9 cellular contexts compared by ENCODE assay signal in genomic region chr5:173707392-173707791, GRCh38.
DNase-seq lines count a peak whose midpoint lies in the region; ATAC-seq, FAIRE-seq and TF ChIP-seq lines count a peak whose summit lies in the region.
"Had no signal": no experiment of that assay in that cellular context is flagged by ENCODE, and none has a peak within 500 bp of the region (broad histone marks: within the 10 kb centered on the region; RNA-seq: fewer than 3 reads in every experiment).

No MANE protein-coding gene starts in this region.

- no peaks in the 10 kb centered on the region for H3K27me3 Mint-ChIP-seq in stimulated activated naive B cell treated with anti-CD40 and anti-IgM and Interleukin-4, amounts not matched to agents 10 μg/mL and 1 μg/mL and 100 μg/mL, for 72 hours
- H3K27me3 Mint-ChIP-seq: IgD-negative memory B cell had no signal

- no peak for TF ChIP-seq CTCF in coronary artery (IDR thresholded peaks at IDR 0.05)
- no peak for TF ChIP-seq CTCF in D721Med (IDR thresholded peaks at IDR 0.05; ENCODE audit: insufficient read depth, missing control alignments)

- DNase-seq in coronary artery (ENCODE audit: low spot score) (peak; percentile 82), NK-92 (lab: John Stamatoyannopoulos, UW; ENCODE audit: unreplicated experiment) (no peak), cerebellar cortex (ENCODE audit: low spot score) (no peak), D721Med (ENCODE audit: insufficient read length, low spot score) (no peak)
- peak; percentile 29 for DNase-seq in stimulated activated naive B cell treated with anti-CD40 and anti-IgM and Interleukin-4, amounts not matched to agents 10 μg/mL and 1 μg/mL and 100 μg/mL, for 72 hours
- DNase-seq in activated CD4-positive, alpha-beta T cell treated with anti-CD3 and anti-CD28 coated beads, Interleukin-2, amount 50 U/mL, for 1 hour, result no peak

- no peak for FAIRE-seq in D721Med (lab: Jason Lieb, UNC)

- peak overlapping the region; percentile 52 for H3K27ac Mint-ChIP-seq in stimulated activated naive B cell treated with anti-CD40 and anti-IgM and Interleukin-4, amounts not matched to agents 10 μg/mL and 1 μg/mL and 100 μg/mL, for 72 hours

- peak overlapping the region; percentile 39 to 55 for H3K27ac ChIP-seq in coronary artery

- H3K4me3 ChIP-seq in coronary artery, result no peak overlapping the region

- H3K4me1 Mint-ChIP-seq in stimulated activated naive B cell treated with anti-CD40 and anti-IgM and Interleukin-4, amounts not matched to agents 10 μg/mL and 1 μg/mL and 100 μg/mL, for 72 hours, result peaks cover 20 to 22% of the 10 kb centered on the region in 2 donors

- H3K4me3 Mint-ChIP-seq in stimulated activated naive B cell treated with anti-CD40 and anti-IgM and Interleukin-4, amounts not matched to agents 10 μg/mL and 1 μg/mL and 100 μg/mL, for 72 hours, result peak overlapping the region in 1 of 2 donors; percentile 10

- H3K9me3 Mint-ChIP-seq in stimulated activated naive B cell treated with anti-CD40 and anti-IgM and Interleukin-4, amounts not matched to agents 10 μg/mL and 1 μg/mL and 100 μg/mL, for 72 hours, result peaks cover 0 to 2% of the 10 kb centered on the region in 2 donors

- ATAC-seq in GM19324 (IDR thresholded peaks at IDR 0.05; ENCODE audit: low FRiP score, unreplicated experiment) (peak; percentile 74), HG03432 (IDR thresholded peaks at IDR 0.05; ENCODE audit: unreplicated experiment) (peak; percentile 79)
- peak; percentile 89 to 94 for ATAC-seq in stimulated activated naive B cell treated with anti-CD40 and anti-IgM and Interleukin-4, amounts not matched to agents 10 μg/mL and 1 μg/mL and 100 μg/mL, for 72 hours (replicated peaks)

- H3K36me3 Mint-ChIP-seq in stimulated activated naive B cell treated with anti-CD40 and anti-IgM and Interleukin-4, amounts not matched to agents 10 μg/mL and 1 μg/mL and 100 μg/mL, for 72 hours, result no peaks in the 10 kb centered on the region

Comparison
In these comparisons a context has a peak if more than half of its experiments do, and no peak if none do; other contexts are left out.
1. DNase-seq: peak in coronary artery (single experiment) and stimulated activated naive B cell treated with anti-CD40 and anti-IgM and Interleukin-4, amounts not matched to agents 10 μg/mL and 1 μg/mL and 100 μg/mL, for 72 hours (single experiment); none in activated CD4-positive, alpha-beta T cell treated with anti-CD3 and anti-CD28 coated beads, Interleukin-2, amount 50 U/mL, for 1 hour (single experiment), NK-92 (single experiment), cerebellar cortex (single experiment) and D721Med (single experiment).
2. Peak in every context shown above with its lines, with median percentiles within 50 percentile points of each other: ATAC-seq.